In the genomic region with DNA sequence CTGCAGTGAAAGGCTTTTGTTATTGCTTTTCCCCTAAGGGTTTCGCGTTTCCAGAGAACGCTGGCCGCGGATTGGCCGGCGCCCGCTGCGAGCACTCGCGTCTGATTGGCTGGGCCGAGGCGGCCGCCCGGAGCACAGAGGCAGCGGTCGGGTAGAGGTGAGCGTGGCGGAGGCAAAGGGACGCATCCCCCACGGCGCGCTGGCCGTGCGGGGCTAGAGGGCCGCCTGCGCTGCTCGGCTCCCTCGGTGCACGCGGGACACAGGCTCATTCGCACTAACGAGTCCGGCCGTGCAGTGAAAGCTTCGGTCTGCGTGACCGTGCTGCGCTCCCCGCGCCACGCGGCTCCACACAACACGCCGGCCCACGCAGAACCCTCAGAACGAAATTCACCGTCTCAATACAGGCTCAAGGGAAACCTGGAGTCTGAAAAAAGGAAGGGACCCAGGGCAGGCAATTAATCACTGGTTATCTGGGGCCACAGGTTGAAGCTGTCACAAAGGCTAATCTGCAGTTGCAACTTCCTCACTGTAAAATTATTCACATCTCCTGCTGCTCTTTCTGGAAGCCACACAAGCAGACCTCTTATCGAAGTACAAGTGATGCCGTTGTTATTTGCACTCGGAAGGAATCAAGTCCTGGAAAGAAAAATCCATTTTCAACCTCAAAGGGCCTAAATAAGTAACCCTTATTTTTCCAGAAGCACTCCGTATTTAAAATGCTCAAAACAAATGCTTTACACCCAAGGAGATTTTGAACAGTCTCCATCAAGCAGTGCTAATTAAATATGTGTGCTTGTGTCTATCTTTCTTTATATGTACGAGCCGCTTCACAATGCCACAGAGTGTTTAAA, we compare ENCODE assay signal across 1 cellular context.
TF ChIP-seq lines count a peak whose summit lies in the region.

No MANE protein-coding gene starts in this region.

TF ChIP-seq in HepG2, 621 proteins besides CTCF, POLR2A, EP300 and RAD21 (continued from another document and continues in another):
- TF ChIP-seq, protein P1, sequence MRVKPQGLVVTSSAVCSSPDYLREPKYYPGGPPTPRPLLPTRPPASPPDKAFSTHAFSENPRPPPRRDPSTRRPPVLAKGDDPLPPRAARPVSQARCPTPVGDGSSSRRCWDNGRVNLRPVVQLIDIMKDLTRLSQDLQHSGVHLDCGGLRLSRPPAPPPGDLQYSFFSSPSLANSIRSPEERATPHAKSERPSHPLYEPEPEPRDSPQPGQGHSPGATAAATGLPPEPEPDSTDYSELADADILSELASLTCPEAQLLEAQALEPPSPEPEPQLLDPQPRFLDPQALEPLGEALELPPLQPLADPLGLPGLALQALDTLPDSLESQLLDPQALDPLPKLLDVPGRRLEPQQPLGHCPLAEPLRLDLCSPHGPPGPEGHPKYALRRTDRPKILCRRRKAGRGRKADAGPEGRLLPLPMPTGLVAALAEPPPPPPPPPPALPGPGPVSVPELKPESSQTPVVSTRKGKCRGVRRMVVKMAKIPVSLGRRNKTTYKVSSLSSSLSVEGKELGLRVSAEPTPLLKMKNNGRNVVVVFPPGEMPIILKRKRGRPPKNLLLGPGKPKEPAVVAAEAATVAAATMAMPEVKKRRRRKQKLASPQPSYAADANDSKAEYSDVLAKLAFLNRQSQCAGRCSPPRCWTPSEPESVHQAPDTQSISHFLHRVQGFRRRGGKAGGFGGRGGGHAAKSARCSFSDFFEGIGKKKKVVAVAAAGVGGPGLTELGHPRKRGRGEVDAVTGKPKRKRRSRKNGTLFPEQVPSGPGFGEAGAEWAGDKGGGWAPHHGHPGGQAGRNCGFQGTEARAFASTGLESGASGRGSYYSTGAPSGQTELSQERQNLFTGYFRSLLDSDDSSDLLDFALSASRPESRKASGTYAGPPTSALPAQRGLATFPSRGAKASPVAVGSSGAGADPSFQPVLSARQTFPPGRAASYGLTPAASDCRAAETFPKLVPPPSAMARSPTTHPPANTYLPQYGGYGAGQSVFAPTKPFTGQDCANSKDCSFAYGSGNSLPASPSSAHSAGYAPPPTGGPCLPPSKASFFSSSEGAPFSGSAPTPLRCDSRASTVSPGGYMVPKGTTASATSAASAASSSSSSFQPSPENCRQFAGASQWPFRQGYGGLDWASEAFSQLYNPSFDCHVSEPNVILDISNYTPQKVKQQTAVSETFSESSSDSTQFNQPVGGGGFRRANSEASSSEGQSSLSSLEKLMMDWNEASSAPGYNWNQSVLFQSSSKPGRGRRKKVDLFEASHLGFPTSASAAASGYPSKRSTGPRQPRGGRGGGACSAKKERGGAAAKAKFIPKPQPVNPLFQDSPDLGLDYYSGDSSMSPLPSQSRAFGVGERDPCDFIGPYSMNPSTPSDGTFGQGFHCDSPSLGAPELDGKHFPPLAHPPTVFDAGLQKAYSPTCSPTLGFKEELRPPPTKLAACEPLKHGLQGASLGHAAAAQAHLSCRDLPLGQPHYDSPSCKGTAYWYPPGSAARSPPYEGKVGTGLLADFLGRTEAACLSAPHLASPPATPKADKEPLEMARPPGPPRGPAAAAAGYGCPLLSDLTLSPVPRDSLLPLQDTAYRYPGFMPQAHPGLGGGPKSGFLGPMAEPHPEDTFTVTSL (CRISPR knock-in tag; IDR thresholded peaks at IDR 0.05; ENCODE audit: borderline replicate concordance), result no peak
- TF ChIP-seq RFX5 (IDR thresholded peaks at IDR 0.05; ENCODE audit: low read depth, low read length) (no peak), ZNF367 (CRISPR knock-in tag; IDR thresholded peaks at IDR 0.05; ENCODE audit: borderline replicate concordance) (no peak), ZNF160 (CRISPR knock-in tag; IDR thresholded peaks at IDR 0.05) (no peak), ZNF589 (CRISPR knock-in tag; conservative IDR thresholded peaks at IDR 0.05) (no peak), HMGA1 (CRISPR knock-in tag; conservative IDR thresholded peaks at IDR 0.05) (no peak), ZNF207 (IDR thresholded peaks at IDR 0.05; ENCODE audit: borderline replicate concordance) (no peak), ZBTB3 (CRISPR knock-in tag; IDR thresholded peaks at IDR 0.05; ENCODE audit: borderline replicate concordance, low read depth) (no peak), HDAC1 (CRISPR knock-in tag; IDR thresholded peaks at IDR 0.05) (peak; percentile 56; the same call in 1 of the 2 replicates), PAWR (CRISPR knock-in tag; IDR thresholded peaks at IDR 0.05; ENCODE audit: borderline replicate concordance) (no peak), PAX8 (CRISPR knock-in tag; IDR thresholded peaks at IDR 0.05; ENCODE audit: borderline replicate concordance) (no peak), ZNF430 (CRISPR knock-in tag; IDR thresholded peaks at IDR 0.05) (no peak), SAP130 (CRISPR knock-in tag; IDR thresholded peaks at IDR 0.05; ENCODE audit: low read depth) (peak; percentile 46), KDM1A (CRISPR knock-in tag; IDR thresholded peaks at IDR 0.05) (no peak), TBL1XR1 (IDR thresholded peaks at IDR 0.05; ENCODE audit: borderline replicate concordance, low read length, partially characterized antibody) (no peak), ZNF562 (CRISPR knock-in tag; IDR thresholded peaks at IDR 0.05; ENCODE audit: borderline replicate concordance) (no peak), CHD2 (IDR thresholded peaks at IDR 0.05; ENCODE audit: low read depth, low read length) (no peak), ZSCAN29 (CRISPR knock-in tag; conservative IDR thresholded peaks at IDR 0.05) (no peak), RARA (CRISPR knock-in tag; IDR thresholded peaks at IDR 0.05) (peak; percentile 33; the same call in 1 of the 2 replicates), CHCHD3 (CRISPR knock-in tag; IDR thresholded peaks at IDR 0.05) (no peak), IRF2 (CRISPR knock-in tag; IDR thresholded peaks at IDR 0.05) (no peak), ZNF460 (CRISPR knock-in tag; IDR thresholded peaks at IDR 0.05; ENCODE audit: borderline replicate concordance) (no peak), ZNF101 (CRISPR knock-in tag; IDR thresholded peaks at IDR 0.05; ENCODE audit: borderline replicate concordance, low read depth) (no peak), PCBP2 (optimal IDR thresholded peaks at IDR 0.05; ENCODE audit: low read depth, low read length, poor library complexity, severe bottlenecking) (no peak), PHF5A (CRISPR knock-in tag; IDR thresholded peaks at IDR 0.05; ENCODE audit: low read depth, unreplicated experiment) (no peak), FOXK2 (IDR thresholded peaks at IDR 0.05) (no peak), ZNF260 (CRISPR knock-in tag; IDR thresholded peaks at IDR 0.05; ENCODE audit: borderline replicate concordance, low read depth) (no peak), IKZF4 (CRISPR knock-in tag; IDR thresholded peaks at IDR 0.05; ENCODE audit: borderline replicate concordance, low read depth, not compliant biosample characterization) (no peak)
- TF ChIP-seq, protein P2, sequence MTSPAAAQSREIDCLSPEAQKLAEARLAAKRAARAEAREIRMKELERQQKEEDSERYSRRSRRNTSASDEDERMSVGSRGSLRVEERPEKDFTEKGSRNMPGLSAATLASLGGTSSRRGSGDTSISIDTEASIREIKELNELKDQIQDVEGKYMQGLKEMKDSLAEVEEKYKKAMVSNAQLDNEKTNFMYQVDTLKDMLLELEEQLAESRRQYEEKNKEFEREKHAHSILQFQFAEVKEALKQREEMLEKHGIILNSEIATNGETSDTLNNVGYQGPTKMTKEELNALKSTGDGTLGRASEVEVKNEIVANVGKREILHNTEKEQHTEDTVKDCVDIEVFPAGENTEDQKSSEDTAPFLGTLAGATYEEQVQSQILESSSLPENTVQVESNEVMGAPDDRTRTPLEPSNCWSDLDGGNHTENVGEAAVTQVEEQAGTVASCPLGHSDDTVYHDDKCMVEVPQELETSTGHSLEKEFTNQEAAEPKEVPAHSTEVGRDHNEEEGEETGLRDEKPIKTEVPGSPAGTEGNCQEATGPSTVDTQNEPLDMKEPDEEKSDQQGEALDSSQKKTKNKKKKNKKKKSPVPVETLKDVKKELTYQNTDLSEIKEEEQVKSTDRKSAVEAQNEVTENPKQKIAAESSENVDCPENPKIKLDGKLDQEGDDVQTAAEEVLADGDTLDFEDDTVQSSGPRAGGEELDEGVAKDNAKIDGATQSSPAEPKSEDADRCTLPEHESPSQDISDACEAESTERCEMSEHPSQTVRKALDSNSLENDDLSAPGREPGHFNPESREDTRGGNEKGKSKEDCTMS (CRISPR knock-in tag; conservative IDR thresholded peaks at IDR 0.05), result no peak
- TF ChIP-seq, protein P3, sequence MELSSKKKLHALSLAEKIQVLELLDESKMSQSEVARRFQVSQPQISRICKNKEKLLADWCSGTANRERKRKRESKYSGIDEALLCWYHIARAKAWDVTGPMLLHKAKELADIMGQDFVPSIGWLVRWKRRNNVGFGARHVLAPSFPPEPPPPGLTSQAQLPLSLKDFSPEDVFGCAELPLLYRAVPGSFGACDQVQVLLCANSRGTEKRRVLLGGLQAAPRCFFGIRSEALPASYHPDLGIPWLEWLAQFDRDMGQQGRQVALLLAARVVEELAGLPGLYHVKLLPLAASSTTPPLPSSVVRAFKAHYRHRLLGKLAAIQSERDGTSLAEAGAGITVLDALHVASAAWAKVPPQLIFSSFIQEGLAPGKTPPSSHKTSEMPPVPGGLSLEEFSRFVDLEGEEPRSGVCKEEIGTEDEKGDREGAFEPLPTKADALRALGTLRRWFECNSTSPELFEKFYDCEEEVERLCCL (CRISPR knock-in tag; IDR thresholded peaks at IDR 0.05; ENCODE audit: borderline replicate concordance), result no peak
- TF ChIP-seq, protein P4, sequence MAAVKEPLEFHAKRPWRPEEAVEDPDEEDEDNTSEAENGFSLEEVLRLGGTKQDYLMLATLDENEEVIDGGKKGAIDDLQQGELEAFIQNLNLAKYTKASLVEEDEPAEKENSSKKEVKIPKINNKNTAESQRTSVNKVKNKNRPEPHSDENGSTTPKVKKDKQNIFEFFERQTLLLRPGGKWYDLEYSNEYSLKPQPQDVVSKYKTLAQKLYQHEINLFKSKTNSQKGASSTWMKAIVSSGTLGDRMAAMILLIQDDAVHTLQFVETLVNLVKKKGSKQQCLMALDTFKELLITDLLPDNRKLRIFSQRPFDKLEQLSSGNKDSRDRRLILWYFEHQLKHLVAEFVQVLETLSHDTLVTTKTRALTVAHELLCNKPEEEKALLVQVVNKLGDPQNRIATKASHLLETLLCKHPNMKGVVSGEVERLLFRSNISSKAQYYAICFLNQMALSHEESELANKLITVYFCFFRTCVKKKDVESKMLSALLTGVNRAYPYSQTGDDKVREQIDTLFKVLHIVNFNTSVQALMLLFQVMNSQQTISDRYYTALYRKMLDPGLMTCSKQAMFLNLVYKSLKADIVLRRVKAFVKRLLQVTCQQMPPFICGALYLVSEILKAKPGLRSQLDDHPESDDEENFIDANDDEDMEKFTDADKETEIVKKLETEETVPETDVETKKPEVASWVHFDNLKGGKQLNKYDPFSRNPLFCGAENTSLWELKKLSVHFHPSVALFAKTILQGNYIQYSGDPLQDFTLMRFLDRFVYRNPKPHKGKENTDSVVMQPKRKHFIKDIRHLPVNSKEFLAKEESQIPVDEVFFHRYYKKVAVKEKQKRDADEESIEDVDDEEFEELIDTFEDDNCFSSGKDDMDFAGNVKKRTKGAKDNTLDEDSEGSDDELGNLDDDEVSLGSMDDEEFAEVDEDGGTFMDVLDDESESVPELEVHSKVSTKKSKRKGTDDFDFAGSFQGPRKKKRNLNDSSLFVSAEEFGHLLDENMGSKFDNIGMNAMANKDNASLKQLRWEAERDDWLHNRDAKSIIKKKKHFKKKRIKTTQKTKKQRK (IDR thresholded peaks at IDR 0.05; ENCODE audit: low read length), result no peak
- TF ChIP-seq, protein P5, sequence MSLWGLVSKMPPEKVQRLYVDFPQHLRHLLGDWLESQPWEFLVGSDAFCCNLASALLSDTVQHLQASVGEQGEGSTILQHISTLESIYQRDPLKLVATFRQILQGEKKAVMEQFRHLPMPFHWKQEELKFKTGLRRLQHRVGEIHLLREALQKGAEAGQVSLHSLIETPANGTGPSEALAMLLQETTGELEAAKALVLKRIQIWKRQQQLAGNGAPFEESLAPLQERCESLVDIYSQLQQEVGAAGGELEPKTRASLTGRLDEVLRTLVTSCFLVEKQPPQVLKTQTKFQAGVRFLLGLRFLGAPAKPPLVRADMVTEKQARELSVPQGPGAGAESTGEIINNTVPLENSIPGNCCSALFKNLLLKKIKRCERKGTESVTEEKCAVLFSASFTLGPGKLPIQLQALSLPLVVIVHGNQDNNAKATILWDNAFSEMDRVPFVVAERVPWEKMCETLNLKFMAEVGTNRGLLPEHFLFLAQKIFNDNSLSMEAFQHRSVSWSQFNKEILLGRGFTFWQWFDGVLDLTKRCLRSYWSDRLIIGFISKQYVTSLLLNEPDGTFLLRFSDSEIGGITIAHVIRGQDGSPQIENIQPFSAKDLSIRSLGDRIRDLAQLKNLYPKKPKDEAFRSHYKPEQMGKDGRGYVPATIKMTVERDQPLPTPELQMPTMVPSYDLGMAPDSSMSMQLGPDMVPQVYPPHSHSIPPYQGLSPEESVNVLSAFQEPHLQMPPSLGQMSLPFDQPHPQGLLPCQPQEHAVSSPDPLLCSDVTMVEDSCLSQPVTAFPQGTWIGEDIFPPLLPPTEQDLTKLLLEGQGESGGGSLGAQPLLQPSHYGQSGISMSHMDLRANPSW (CRISPR knock-in tag; IDR thresholded peaks at IDR 0.05; ENCODE audit: borderline replicate concordance), result no peak
- TF ChIP-seq, protein P6, sequence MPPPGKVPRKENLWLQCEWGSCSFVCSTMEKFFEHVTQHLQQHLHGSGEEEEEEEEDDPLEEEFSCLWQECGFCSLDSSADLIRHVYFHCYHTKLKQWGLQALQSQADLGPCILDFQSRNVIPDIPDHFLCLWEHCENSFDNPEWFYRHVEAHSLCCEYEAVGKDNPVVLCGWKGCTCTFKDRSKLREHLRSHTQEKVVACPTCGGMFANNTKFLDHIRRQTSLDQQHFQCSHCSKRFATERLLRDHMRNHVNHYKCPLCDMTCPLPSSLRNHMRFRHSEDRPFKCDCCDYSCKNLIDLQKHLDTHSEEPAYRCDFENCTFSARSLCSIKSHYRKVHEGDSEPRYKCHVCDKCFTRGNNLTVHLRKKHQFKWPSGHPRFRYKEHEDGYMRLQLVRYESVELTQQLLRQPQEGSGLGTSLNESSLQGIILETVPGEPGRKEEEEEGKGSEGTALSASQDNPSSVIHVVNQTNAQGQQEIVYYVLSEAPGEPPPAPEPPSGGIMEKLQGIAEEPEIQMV (CRISPR knock-in tag; IDR thresholded peaks at IDR 0.05; ENCODE audit: low read depth), result no peak
- TF ChIP-seq, protein P7, sequence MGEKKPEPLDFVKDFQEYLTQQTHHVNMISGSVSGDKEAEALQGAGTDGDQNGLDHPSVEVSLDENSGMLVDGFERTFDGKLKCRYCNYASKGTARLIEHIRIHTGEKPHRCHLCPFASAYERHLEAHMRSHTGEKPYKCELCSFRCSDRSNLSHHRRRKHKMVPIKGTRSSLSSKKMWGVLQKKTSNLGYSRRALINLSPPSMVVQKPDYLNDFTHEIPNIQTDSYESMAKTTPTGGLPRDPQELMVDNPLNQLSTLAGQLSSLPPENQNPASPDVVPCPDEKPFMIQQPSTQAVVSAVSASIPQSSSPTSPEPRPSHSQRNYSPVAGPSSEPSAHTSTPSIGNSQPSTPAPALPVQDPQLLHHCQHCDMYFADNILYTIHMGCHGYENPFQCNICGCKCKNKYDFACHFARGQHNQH (CRISPR knock-in tag; IDR thresholded peaks at IDR 0.05), result no peak
- TF ChIP-seq, protein P8, sequence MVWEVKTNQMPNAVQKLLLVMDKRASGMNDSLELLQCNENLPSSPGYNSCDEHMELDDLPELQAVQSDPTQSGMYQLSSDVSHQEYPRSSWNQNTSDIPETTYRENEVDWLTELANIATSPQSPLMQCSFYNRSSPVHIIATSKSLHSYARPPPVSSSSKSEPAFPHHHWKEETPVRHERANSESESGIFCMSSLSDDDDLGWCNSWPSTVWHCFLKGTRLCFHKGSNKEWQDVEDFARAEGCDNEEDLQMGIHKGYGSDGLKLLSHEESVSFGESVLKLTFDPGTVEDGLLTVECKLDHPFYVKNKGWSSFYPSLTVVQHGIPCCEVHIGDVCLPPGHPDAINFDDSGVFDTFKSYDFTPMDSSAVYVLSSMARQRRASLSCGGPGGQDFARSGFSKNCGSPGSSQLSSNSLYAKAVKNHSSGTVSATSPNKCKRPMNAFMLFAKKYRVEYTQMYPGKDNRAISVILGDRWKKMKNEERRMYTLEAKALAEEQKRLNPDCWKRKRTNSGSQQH (CRISPR knock-in tag; IDR thresholded peaks at IDR 0.05; ENCODE audit: low read depth), result no peak; the same call in 1 of the 2 replicates
